Comparison of ENCODE assay signal across 1 cellular context in the genomic region with DNA sequence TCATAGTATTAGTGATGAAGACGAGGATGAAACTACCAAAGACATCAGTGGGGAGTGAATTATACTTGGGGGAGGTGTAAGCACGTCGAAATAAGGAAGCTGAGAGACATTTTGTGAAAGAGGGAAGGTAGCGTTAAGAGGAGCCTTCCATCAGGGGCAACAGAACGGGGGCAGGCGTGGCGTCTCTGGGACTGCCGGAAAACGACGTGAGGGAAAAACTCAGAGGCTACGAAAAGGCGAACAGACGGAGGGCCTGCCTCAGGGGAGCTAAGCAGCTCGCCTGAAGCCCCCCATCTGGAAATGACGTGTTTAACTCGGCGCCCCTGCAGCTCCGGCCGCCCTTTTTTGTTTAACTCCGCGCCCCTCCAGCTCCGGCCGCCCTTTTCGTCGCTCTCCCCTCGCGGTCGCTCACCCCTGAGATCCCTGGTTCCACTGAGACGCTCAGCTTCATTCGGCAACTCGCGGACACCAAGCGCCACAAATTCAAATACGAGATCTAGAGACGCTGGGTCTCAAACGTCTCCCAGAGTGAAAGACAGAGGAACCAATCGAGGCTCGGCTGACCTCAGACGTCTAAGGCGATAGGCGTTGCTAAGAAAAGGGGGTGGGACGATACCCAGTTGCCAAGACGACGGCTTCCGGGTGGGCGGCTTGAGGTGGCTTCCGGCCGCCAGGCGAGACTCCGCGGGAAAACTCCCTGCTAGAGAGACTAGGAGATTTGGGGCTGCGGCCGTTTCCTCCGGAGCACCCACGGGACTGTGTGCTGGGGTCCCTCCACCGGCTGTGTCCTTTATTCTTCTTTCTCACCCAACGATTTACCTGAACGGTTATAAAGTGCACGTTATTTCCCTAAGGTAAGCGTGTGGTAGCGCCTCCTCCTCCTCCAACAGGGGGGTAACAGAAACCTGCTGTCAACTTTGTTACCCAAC.
TF ChIP-seq lines count a peak whose summit lies in the region.

No MANE protein-coding gene starts in this region.

TF ChIP-seq in HEK293, 187 proteins besides CTCF, POLR2A, EP300 and RAD21 (continued from another document and continues in another):
- TF ChIP-seq, protein P1, sequence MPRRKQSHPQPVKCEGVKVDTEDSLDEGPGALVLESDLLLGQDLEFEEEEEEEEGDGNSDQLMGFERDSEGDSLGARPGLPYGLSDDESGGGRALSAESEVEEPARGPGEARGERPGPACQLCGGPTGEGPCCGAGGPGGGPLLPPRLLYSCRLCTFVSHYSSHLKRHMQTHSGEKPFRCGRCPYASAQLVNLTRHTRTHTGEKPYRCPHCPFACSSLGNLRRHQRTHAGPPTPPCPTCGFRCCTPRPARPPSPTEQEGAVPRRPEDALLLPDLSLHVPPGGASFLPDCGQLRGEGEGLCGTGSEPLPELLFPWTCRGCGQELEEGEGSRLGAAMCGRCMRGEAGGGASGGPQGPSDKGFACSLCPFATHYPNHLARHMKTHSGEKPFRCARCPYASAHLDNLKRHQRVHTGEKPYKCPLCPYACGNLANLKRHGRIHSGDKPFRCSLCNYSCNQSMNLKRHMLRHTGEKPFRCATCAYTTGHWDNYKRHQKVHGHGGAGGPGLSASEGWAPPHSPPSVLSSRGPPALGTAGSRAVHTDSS (tag by site-specific recombination; IDR thresholded peaks at IDR 0.05), result peak; percentile 78
- TF ChIP-seq ZNF366 (tag by site-specific recombination; conservative IDR thresholded peaks at IDR 0.05) (peak; percentile 54), MZF1 (tag by site-specific recombination; IDR thresholded peaks at IDR 0.05; ENCODE audit: borderline replicate concordance) (0 out of 2 replicates have a peak, but pooled peaks have one; percentile 35), ZBTB48 (tag by site-specific recombination; IDR thresholded peaks at IDR 0.05) (peak; percentile 65; the same call in 1 of the 2 replicates), ZNF394 (tag by site-specific recombination; IDR thresholded peaks at IDR 0.05; ENCODE audit: borderline replicate concordance) (peak; percentile 45; the same call in 1 of the 2 replicates), ZBTB8A (tag by site-specific recombination; IDR thresholded peaks at IDR 0.05) (peak; percentile 77), ZNF837 (tag by site-specific recombination; IDR thresholded peaks at IDR 0.05) (no peak), OVOL3 (tag by site-specific recombination; IDR thresholded peaks at IDR 0.05) (0 out of 2 replicates have a peak, but pooled peaks have one; percentile 7), ZNF335 (tag by site-specific recombination; conservative IDR thresholded peaks at IDR 0.05) (peak; percentile 99), ZNF664 (tag by site-specific recombination; IDR thresholded peaks at IDR 0.05) (no peak), EGR2 (tag by site-specific recombination; IDR thresholded peaks at IDR 0.05; ENCODE audit: low read depth) (peak; percentile 36; the same call in 1 of the 2 replicates), ZFP3 (tag by site-specific recombination; IDR thresholded peaks at IDR 0.05; ENCODE audit: low read depth) (no peak), ZNF529 (tag by site-specific recombination; IDR thresholded peaks at IDR 0.05; ENCODE audit: insufficient replicate concordance) (no peak), ZBTB7A (tag by site-specific recombination; IDR thresholded peaks at IDR 0.05; ENCODE audit: low read depth) (0 out of 2 replicates have a peak, but pooled peaks have one; percentile 12), ZNF2 (tag by site-specific recombination; IDR thresholded peaks at IDR 0.05) (0 out of 2 replicates have a peak, but pooled peaks have one; percentile 16), ZNF777 (tag by site-specific recombination; IDR thresholded peaks at IDR 0.05; ENCODE audit: borderline replicate concordance) (peak; percentile 62; the same call in 1 of the 2 replicates), ZBTB1 (tag by site-specific recombination; IDR thresholded peaks at IDR 0.05) (no peak), ZBTB17 (tag by site-specific recombination; IDR thresholded peaks at IDR 0.05) (peak; percentile 74), GLIS1 (tag by site-specific recombination; IDR thresholded peaks at IDR 0.05) (peak; percentile 19; the same call in 1 of the 2 replicates)
- TF ChIP-seq, protein P2, sequence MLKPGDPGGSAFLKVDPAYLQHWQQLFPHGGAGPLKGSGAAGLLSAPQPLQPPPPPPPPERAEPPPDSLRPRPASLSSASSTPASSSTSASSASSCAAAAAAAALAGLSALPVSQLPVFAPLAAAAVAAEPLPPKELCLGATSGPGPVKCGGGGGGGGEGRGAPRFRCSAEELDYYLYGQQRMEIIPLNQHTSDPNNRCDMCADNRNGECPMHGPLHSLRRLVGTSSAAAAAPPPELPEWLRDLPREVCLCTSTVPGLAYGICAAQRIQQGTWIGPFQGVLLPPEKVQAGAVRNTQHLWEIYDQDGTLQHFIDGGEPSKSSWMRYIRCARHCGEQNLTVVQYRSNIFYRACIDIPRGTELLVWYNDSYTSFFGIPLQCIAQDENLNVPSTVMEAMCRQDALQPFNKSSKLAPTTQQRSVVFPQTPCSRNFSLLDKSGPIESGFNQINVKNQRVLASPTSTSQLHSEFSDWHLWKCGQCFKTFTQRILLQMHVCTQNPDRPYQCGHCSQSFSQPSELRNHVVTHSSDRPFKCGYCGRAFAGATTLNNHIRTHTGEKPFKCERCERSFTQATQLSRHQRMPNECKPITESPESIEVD (tag by site-specific recombination; IDR thresholded peaks at IDR 0.05), result no peak
- TF ChIP-seq, protein P3, sequence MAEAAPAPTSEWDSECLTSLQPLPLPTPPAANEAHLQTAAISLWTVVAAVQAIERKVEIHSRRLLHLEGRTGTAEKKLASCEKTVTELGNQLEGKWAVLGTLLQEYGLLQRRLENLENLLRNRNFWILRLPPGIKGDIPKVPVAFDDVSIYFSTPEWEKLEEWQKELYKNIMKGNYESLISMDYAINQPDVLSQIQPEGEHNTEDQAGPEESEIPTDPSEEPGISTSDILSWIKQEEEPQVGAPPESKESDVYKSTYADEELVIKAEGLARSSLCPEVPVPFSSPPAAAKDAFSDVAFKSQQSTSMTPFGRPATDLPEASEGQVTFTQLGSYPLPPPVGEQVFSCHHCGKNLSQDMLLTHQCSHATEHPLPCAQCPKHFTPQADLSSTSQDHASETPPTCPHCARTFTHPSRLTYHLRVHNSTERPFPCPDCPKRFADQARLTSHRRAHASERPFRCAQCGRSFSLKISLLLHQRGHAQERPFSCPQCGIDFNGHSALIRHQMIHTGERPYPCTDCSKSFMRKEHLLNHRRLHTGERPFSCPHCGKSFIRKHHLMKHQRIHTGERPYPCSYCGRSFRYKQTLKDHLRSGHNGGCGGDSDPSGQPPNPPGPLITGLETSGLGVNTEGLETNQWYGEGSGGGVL (tag by site-specific recombination; IDR thresholded peaks at IDR 0.05), result 0 out of 2 replicates have a peak, but pooled peaks have one; percentile 33
- TF ChIP-seq, protein P4, sequence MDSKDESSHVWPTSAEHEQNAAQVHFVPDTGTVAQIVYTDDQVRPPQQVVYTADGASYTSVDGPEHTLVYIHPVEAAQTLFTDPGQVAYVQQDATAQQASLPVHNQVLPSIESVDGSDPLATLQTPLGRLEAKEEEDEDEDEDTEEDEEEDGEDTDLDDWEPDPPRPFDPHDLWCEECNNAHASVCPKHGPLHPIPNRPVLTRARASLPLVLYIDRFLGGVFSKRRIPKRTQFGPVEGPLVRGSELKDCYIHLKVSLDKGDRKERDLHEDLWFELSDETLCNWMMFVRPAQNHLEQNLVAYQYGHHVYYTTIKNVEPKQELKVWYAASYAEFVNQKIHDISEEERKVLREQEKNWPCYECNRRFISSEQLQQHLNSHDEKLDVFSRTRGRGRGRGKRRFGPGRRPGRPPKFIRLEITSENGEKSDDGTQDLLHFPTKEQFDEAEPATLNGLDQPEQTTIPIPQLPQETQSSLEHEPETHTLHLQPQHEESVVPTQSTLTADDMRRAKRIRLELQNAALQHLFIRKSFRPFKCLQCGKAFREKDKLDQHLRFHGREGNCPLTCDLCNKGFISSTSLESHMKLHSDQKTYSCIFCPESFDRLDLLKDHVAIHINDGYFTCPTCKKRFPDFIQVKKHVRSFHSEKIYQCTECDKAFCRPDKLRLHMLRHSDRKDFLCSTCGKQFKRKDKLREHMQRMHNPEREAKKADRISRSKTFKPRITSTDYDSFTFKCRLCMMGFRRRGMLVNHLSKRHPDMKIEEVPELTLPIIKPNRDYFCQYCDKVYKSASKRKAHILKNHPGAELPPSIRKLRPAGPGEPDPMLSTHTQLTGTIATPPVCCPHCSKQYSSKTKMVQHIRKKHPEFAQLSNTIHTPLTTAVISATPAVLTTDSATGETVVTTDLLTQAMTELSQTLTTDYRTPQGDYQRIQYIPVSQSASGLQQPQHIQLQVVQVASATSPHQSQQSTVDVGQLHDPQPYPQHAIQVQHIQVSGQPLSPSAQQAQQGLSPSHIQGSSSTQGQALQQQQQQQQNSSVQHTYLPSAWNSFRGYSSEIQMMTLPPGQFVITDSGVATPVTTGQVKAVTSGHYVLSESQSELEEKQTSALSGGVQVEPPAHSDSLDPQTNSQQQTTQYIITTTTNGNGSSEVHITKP (tag by site-specific recombination; IDR thresholded peaks at IDR 0.05), result peak; percentile 97
- TF ChIP-seq, protein P5, sequence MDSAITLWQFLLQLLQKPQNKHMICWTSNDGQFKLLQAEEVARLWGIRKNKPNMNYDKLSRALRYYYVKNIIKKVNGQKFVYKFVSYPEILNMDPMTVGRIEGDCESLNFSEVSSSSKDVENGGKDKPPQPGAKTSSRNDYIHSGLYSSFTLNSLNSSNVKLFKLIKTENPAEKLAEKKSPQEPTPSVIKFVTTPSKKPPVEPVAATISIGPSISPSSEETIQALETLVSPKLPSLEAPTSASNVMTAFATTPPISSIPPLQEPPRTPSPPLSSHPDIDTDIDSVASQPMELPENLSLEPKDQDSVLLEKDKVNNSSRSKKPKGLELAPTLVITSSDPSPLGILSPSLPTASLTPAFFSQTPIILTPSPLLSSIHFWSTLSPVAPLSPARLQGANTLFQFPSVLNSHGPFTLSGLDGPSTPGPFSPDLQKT (IDR thresholded peaks at IDR 0.05; ENCODE audit: borderline replicate concordance, low read depth, low read length), result peak; percentile 71; the same call in 1 of the 2 replicates
- TF ChIP-seq, protein P6, sequence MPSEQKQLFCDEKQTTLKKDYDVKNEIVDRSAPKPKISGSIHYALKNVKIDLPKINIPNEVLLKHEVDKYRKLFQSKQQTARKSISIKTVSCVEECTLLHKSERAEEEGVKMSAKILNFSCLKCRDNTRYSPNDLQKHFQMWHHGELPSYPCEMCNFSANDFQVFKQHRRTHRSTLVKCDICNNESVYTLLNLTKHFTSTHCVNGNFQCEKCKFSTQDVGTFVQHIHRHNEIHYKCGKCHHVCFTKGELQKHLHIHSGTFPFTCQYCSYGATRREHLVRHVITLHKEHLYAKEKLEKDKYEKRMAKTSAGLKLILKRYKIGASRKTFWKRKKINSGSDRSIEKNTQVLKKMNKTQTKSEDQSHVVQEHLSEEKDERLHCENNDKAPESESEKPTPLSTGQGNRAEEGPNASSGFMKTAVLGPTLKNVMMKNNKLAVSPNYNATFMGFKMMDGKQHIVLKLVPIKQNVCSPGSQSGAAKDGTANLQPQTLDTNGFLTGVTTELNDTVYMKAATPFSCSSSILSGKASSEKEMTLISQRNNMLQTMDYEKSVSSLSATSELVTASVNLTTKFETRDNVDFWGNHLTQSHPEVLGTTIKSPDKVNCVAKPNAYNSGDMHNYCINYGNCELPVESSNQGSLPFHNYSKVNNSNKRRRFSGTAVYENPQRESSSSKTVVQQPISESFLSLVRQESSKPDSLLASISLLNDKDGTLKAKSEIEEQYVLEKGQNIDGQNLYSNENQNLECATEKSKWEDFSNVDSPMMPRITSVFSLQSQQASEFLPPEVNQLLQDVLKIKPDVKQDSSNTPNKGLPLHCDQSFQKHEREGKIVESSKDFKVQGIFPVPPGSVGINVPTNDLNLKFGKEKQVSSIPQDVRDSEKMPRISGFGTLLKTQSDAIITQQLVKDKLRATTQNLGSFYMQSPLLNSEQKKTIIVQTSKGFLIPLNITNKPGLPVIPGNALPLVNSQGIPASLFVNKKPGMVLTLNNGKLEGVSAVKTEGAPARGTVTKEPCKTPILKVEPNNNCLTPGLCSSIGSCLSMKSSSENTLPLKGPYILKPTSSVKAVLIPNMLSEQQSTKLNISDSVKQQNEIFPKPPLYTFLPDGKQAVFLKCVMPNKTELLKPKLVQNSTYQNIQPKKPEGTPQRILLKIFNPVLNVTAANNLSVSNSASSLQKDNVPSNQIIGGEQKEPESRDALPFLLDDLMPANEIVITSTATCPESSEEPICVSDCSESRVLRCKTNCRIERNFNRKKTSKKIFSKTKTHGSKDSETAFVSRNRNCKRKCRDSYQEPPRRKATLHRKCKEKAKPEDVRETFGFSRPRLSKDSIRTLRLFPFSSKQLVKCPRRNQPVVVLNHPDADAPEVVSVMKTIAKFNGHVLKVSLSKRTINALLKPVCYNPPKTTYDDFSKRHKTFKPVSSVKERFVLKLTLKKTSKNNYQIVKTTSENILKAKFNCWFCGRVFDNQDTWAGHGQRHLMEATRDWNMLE (tag by site-specific recombination; conservative IDR thresholded peaks at IDR 0.05; ENCODE audit: low read depth), result peak; percentile 56
- TF ChIP-seq, protein P7, sequence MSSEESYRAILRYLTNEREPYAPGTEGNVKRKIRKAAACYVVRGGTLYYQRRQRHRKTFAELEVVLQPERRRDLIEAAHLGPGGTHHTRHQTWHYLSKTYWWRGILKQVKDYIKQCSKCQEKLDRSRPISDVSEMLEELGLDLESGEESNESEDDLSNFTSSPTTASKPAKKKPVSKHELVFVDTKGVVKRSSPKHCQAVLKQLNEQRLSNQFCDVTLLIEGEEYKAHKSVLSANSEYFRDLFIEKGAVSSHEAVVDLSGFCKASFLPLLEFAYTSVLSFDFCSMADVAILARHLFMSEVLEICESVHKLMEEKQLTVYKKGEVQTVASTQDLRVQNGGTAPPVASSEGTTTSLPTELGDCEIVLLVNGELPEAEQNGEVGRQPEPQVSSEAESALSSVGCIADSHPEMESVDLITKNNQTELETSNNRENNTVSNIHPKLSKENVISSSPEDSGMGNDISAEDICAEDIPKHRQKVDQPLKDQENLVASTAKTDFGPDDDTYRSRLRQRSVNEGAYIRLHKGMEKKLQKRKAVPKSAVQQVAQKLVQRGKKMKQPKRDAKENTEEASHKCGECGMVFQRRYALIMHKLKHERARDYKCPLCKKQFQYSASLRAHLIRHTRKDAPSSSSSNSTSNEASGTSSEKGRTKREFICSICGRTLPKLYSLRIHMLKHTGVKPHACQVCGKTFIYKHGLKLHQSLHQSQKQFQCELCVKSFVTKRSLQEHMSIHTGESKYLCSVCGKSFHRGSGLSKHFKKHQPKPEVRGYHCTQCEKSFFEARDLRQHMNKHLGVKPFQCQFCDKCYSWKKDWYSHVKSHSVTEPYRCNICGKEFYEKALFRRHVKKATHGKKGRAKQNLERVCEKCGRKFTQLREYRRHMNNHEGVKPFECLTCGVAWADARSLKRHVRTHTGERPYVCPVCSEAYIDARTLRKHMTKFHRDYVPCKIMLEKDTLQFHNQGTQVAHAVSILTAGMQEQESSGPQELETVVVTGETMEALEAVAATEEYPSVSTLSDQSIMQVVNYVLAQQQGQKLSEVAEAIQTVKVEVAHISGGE (tag by site-specific recombination; conservative IDR thresholded peaks at IDR 0.05; ENCODE audit: low read depth), result peak; percentile 50
- TF ChIP-seq, protein P8, sequence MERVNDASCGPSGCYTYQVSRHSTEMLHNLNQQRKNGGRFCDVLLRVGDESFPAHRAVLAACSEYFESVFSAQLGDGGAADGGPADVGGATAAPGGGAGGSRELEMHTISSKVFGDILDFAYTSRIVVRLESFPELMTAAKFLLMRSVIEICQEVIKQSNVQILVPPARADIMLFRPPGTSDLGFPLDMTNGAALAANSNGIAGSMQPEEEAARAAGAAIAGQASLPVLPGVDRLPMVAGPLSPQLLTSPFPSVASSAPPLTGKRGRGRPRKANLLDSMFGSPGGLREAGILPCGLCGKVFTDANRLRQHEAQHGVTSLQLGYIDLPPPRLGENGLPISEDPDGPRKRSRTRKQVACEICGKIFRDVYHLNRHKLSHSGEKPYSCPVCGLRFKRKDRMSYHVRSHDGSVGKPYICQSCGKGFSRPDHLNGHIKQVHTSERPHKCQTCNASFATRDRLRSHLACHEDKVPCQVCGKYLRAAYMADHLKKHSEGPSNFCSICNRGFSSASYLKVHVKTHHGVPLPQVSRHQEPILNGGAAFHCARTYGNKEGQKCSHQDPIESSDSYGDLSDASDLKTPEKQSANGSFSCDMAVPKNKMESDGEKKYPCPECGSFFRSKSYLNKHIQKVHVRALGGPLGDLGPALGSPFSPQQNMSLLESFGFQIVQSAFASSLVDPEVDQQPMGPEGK (tag by site-specific recombination; IDR thresholded peaks at IDR 0.05), result peak; percentile 69
